ENCODE assay signal across 11 cellular contexts in the genomic region with DNA sequence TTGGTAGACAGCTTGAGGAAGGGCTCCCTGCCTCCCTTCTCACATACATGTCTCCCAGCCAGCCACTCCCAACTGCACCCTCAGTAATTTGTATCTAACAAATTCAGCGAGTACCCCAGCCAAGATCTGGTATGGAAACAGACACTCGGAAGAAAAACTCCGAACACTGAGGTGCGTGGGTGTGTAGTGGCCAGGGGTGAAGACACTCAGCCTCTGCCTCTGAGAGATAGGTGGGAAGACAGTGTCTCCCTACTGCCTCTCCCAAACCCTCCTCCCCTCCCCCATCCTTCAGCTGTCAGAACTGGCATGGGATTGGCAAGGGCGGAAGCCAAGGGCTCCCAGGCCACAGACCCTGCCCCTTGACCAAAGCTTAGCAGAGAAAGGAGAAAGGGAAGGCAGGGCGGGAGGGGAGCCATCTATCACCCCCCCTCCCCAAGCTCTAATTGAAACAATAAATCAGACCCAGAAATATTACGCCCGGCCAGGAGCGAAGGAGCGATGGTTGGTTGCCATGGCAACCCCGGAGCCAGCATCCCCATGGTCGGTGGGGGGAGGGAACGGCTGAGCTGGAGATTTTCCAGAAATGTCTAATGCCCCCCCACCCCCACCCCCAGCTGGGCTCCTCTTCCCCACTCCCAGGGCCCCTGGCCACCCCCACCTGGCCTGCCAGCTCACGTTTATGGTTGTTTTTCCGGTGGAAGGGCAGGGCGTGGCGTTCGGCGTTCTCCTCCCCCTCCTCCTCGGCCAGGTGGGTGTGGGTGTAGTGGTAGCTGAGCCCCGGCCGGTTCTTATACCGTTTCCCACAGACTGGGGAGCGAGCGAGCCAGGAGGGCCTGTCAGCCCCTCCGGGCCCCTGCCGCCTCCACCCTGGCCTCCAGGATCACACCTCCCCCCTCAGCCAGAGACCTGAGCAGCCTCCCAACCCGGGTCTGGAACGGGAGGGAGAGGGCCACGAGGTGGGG. TPM values are rescaled to one million over a fixed set of nuclear protein-coding genes. Genes with fewer than 3 reads are reported as not detected.
"Had no signal": no experiment of that assay in that cellular context is flagged by ENCODE, and none has a peak within 500 bp of the region (broad histone marks: within the 10 kb centered on the region; RNA-seq: fewer than 3 reads in every experiment).

No MANE protein-coding gene starts in this region.

- H3K27ac ChIP-seq: adrenal gland, body of pancreas, esophagus squamous epithelium, left ventricle myocardium inferior, skin epidermis, stomach, uterus had no signal

- H3K4me3 Mint-ChIP-seq: memory B cell had no signal

- H3K36me3 ChIP-seq: adrenal gland, esophagus squamous epithelium, left ventricle myocardium inferior, stomach, uterus had no signal

- DNase-seq: activated CD4-positive, CD25-positive, alpha-beta regulatory T cell; activated naive CD4-positive, alpha-beta T cell treated with anti-CD3 and anti-CD28 coated beads, Interleukin-2, amount 50 U/mL, for 16 hours; adrenal gland; body of pancreas; esophagus squamous epithelium; foreskin fibroblast; left ventricle myocardium inferior; stomach; uterus had no signal

- H3K27me3 ChIP-seq: adrenal gland, body of pancreas had no signal

- H3K4me1 ChIP-seq: adrenal gland, body of pancreas, esophagus squamous epithelium, left ventricle myocardium inferior, stomach, uterus had no signal

- H3K27ac Mint-ChIP-seq: memory B cell had no signal

- ATAC-seq: body of pancreas had no signal

- H3K36me3 Mint-ChIP-seq: memory B cell had no signal

- H3K4me3 ChIP-seq: adrenal gland, body of pancreas, esophagus squamous epithelium, left ventricle myocardium inferior, skin epidermis, stomach, uterus had no signal

- H3K9me3 Mint-ChIP-seq: memory B cell had no signal

- H3K9me3 ChIP-seq: adrenal gland, body of pancreas, esophagus squamous epithelium, left ventricle myocardium inferior, stomach, uterus had no signal

RNA-seq across cellular contexts. Expression of a gene that starts 7.0 kb away (rescaled TPM):
- total RNA-seq: body of pancreas, stomach had no signal
